ENCODE assay signal across 1 cellular context in genomic region chr19:39539519-39540332, GRCh38.
TF ChIP-seq lines count a peak whose summit lies in the region.

Gene EID2, minus strand, starts transcription at chr19:39540161. Its CDS starts 82 bp downstream, at chr19:39540079.

TF ChIP-seq in H1, 55 proteins besides CTCF, POLR2A, EP300 and RAD21 (continued from another document):
- TF ChIP-seq CHD7 (IDR thresholded peaks at IDR 0.05; ENCODE audit: insufficient replicate concordance, low read length) (no peak), ASH2L (IDR thresholded peaks at IDR 0.05; ENCODE audit: low read length) (peak; percentile 72), POU5F1 (IDR thresholded peaks at IDR 0.05; ENCODE audit: low read depth, low read length) (no peak), NANOG (IDR thresholded peaks at IDR 0.05; ENCODE audit: insufficient read depth, low read depth, low read length, poor library complexity, severe bottlenecking) (no peak), SP2 (IDR thresholded peaks at IDR 0.05; ENCODE audit: low read length) (no peak), CTBP2 (IDR thresholded peaks at IDR 0.05; ENCODE audit: borderline replicate concordance, insufficient read depth, insufficient read length, low read length) (no peak), SIN3A (conservative IDR thresholded peaks at IDR 0.05 in 1 of 2, IDR thresholded peaks at IDR 0.05 in 1 of 2; ENCODE audit: low read depth in 1 of 2, low read length in 2 of 2) (peak; percentile 4 to 73; a peak in 2 of 4 replicates), CREB1 (IDR thresholded peaks at IDR 0.05) (peak; percentile 58), SP4 (IDR thresholded peaks at IDR 0.05; ENCODE audit: low read length) (no peak), SIX5 (IDR thresholded peaks at IDR 0.05; ENCODE audit: low read depth, low read length) (no peak), MAFK (IDR thresholded peaks at IDR 0.05; ENCODE audit: low read depth, low read length) (no peak), KDM1A (IDR thresholded peaks at IDR 0.05; ENCODE audit: borderline replicate concordance, low read length) (no peak), JUN (IDR thresholded peaks at IDR 0.05; ENCODE audit: low read depth, low read length) (no peak), KDM4A (IDR thresholded peaks at IDR 0.05; ENCODE audit: low read depth, low read length, severe bottlenecking) (no peak), BRCA1 (IDR thresholded peaks at IDR 0.05; ENCODE audit: low read depth, low read length) (no peak), CBX5 (IDR thresholded peaks at IDR 0.05; ENCODE audit: low read depth, low read length) (no peak), NRF1 (IDR thresholded peaks at IDR 0.05; ENCODE audit: low read depth, low read length) (peak; percentile 78), BCL11A (IDR thresholded peaks at IDR 0.05; ENCODE audit: low read depth in 2 of 2, low read length in 2 of 2) (no peak), ZNF274 (IDR thresholded peaks at IDR 0.05; ENCODE audit: borderline replicate concordance, extremely low read depth, low read length) (no peak), HDAC6 (IDR thresholded peaks at IDR 0.05; ENCODE audit: low read depth, low read length) (no peak), EZH2 (IDR thresholded peaks at IDR 0.05; ENCODE audit: low read depth, low read length, severe bottlenecking) (no peak), GTF2F1 (IDR thresholded peaks at IDR 0.05; ENCODE audit: borderline replicate concordance, low read depth, low read length) (peak; percentile 56; the same call in 1 of the 2 replicates), E2F6 (IDR thresholded peaks at IDR 0.05) (no peak), TBP (IDR thresholded peaks at IDR 0.05; ENCODE audit: low read depth, low read length) (peak; percentile 79), SIRT6 (IDR thresholded peaks at IDR 0.05; ENCODE audit: low read length) (no peak), SP1 (IDR thresholded peaks at IDR 0.05; ENCODE audit: low read depth, low read length) (no peak), MAX (IDR thresholded peaks at IDR 0.05) (peak; percentile 75), CHD2 (IDR thresholded peaks at IDR 0.05; ENCODE audit: low read length) (no peak), RNF2 (IDR thresholded peaks at IDR 0.05; ENCODE audit: borderline replicate concordance, low read depth, low read length, missing control alignments, poor library complexity, severe bottlenecking) (no peak), SRF (IDR thresholded peaks at IDR 0.05; ENCODE audit: low read depth, low read length) (no peak), RBBP5 (IDR thresholded peaks at IDR 0.05; ENCODE audit: borderline replicate concordance, low read depth, low read length) (no peak; the same call in 1 of the 2 replicates), YY1 (IDR thresholded peaks at IDR 0.05; ENCODE audit: low read depth, low read length) (peak; percentile 52; the same call in 1 of the 2 replicates), TCF12 (IDR thresholded peaks at IDR 0.05; ENCODE audit: low read depth, low read length) (no peak), HDAC2 (IDR thresholded peaks at IDR 0.05; ENCODE audit: borderline replicate concordance in 1 of 2, low read depth in 2 of 2, low read length in 2 of 2) (0 out of 4 replicates have a peak, but pooled peaks of 1 of the 2 experiments have one; percentile 10), POLR2AphosphoS5 (IDR thresholded peaks at IDR 0.05; ENCODE audit: low read depth, low read length) (peak; percentile 88), CHD1 (IDR thresholded peaks at IDR 0.05; ENCODE audit: low read depth, low read length) (no peak), KDM5A (IDR thresholded peaks at IDR 0.05; ENCODE audit: low read length) (no peak), BACH1 (IDR thresholded peaks at IDR 0.05; ENCODE audit: low read length) (0 out of 2 replicates have a peak, but pooled peaks have one; percentile 28), CEBPB (IDR thresholded peaks at IDR 0.05; ENCODE audit: low read depth, low read length) (no peak), SUZ12 (IDR thresholded peaks at IDR 0.05; ENCODE audit: low read length) (no peak), SAP30 (IDR thresholded peaks at IDR 0.05; ENCODE audit: insufficient read depth, insufficient replicate concordance, low read length) (no peak), RXRA (IDR thresholded peaks at IDR 0.05; ENCODE audit: insufficient read depth, low read depth, low read length) (no peak), JUND (IDR thresholded peaks at IDR 0.05; ENCODE audit: low read length) (no peak), RFX5 (IDR thresholded peaks at IDR 0.05; ENCODE audit: borderline replicate concordance, low read depth, low read length) (no peak), EGR1 (IDR thresholded peaks at IDR 0.05; ENCODE audit: borderline replicate concordance, low read depth, low read length) (peak; percentile 84; the same call in 1 of the 2 replicates), FOSL1 (IDR thresholded peaks at IDR 0.05; ENCODE audit: insufficient read depth, low read depth, low read length) (no peak), TEAD4 (IDR thresholded peaks at IDR 0.05; ENCODE audit: low read depth, low read length) (peak; percentile 52), CBX8 (IDR thresholded peaks at IDR 0.05; ENCODE audit: borderline replicate concordance, low read depth, low read length) (no peak), GABPA (IDR thresholded peaks at IDR 0.05; ENCODE audit: borderline replicate concordance, insufficient read depth, low read length) (no peak), TAF7 (optimal IDR thresholded peaks at IDR 0.05; ENCODE audit: borderline replicate concordance, low read depth, low read length) (peak; percentile 29), TAF1 (IDR thresholded peaks at IDR 0.05; ENCODE audit: low read depth, low read length) (peak; percentile 79)
- TF ChIP-seq, protein P1, sequence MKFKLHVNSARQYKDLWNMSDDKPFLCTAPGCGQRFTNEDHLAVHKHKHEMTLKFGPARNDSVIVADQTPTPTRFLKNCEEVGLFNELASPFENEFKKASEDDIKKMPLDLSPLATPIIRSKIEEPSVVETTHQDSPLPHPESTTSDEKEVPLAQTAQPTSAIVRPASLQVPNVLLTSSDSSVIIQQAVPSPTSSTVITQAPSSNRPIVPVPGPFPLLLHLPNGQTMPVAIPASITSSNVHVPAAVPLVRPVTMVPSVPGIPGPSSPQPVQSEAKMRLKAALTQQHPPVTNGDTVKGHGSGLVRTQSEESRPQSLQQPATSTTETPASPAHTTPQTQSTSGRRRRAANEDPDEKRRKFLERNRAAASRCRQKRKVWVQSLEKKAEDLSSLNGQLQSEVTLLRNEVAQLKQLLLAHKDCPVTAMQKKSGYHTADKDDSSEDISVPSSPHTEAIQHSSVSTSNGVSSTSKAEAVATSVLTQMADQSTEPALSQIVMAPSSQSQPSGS (IDR thresholded peaks at IDR 0.05; ENCODE audit: low read length), result no peak
- TF ChIP-seq, protein P2, sequence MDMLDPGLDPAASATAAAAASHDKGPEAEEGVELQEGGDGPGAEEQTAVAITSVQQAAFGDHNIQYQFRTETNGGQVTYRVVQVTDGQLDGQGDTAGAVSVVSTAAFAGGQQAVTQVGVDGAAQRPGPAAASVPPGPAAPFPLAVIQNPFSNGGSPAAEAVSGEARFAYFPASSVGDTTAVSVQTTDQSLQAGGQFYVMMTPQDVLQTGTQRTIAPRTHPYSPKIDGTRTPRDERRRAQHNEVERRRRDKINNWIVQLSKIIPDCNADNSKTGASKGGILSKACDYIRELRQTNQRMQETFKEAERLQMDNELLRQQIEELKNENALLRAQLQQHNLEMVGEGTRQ (IDR thresholded peaks at IDR 0.05; ENCODE audit: low read length), result no peak
- TF ChIP-seq, protein P3, sequence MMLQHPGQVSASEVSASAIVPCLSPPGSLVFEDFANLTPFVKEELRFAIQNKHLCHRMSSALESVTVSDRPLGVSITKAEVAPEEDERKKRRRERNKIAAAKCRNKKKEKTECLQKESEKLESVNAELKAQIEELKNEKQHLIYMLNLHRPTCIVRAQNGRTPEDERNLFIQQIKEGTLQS (IDR thresholded peaks at IDR 0.05; ENCODE audit: insufficient read depth, low read depth, low read length), result no peak
